Comparison of ENCODE assay signal across 8 cellular contexts in genomic region chr12:24948816-24949722, GRCh38. TPM values are rescaled to one million over a fixed set of nuclear protein-coding genes. Genes with fewer than 3 reads are reported as not detected.
A peak's percentile ranks its signal among the peaks of the same experiment; 100 is the strongest.
DNase-seq lines count a peak whose midpoint lies in the region; ATAC-seq and TF ChIP-seq lines count a peak whose summit lies in the region.

TSS of gene BCAT1 (minus strand) at chr12:24949101. CDS start at chr12:24948932, 169 bp downstream.

- H3K27ac Mint-ChIP-seq in mesothelial cell of epicardium: peak within 1 kb of the TSS; percentile 96
- H3K27ac Mint-ChIP-seq in stimulated activated naive B cell treated with anti-CD40 and anti-IgM and Interleukin-4, amounts not matched to agents 10 μg/mL and 1 μg/mL and 100 μg/mL, for 72 hours: peak within 1 kb of the TSS; percentile 97

- peak; percentile 32 for ATAC-seq in GM21619 (IDR thresholded peaks at IDR 0.05; ENCODE audit: unreplicated experiment)
- ATAC-seq in stimulated activated naive B cell treated with anti-CD40 and anti-IgM and Interleukin-4, amounts not matched to agents 10 μg/mL and 1 μg/mL and 100 μg/mL, for 72 hours (replicated peaks): peak; percentile 70 to 75

- H3K27me3 Mint-ChIP-seq in mesothelial cell of epicardium (ENCODE audit: low read depth): no peaks in the 10 kb centered on the region
- peaks cover 0 to 3% of the 10 kb centered on the region in 2 donors for H3K27me3 Mint-ChIP-seq in stimulated activated naive B cell treated with anti-CD40 and anti-IgM and Interleukin-4, amounts not matched to agents 10 μg/mL and 1 μg/mL and 100 μg/mL, for 72 hours

- H3K4me1 Mint-ChIP-seq in mesothelial cell of epicardium: peaks cover 75% of the 10 kb centered on the region
- peaks cover 40 to 64% of the 10 kb centered on the region in 2 donors for H3K4me1 Mint-ChIP-seq in stimulated activated naive B cell treated with anti-CD40 and anti-IgM and Interleukin-4, amounts not matched to agents 10 μg/mL and 1 μg/mL and 100 μg/mL, for 72 hours

- peak; percentile 50 for DNase-seq in DMS114 treated with DMSO at 0.1 percent for 48 hours (lab: John Stamatoyannopoulos, UW; ENCODE audit: unreplicated experiment)
- peak; percentile 81 for DNase-seq in LoVo (ENCODE audit: low spot score)
- DNase-seq in activated CD4-positive, alpha-beta T cell treated with anti-CD3 and anti-CD28 coated beads, Interleukin-2, amount 50 U/mL, for 4 hours: peak; percentile 8 to 18
- DNase-seq in epidermal melanocyte (ENCODE audit: insufficient read length, low spot score): peak; percentile 36
- peak; percentile 37 to 76 for DNase-seq in mesothelial cell of epicardium (ENCODE audit: low spot score in 2 of 2, unreplicated experiment in 2 of 2)
- DNase-seq in stimulated activated naive B cell treated with anti-CD40 and anti-IgM and Interleukin-4, amounts not matched to agents 10 μg/mL and 1 μg/mL and 100 μg/mL, for 72 hours: peak; percentile 49
- no peak for DNase-seq in NCI-H2171 (lab: John Stamatoyannopoulos, UW)

- H3K9me3 Mint-ChIP-seq in mesothelial cell of epicardium: no peaks in the 10 kb centered on the region
- H3K9me3 Mint-ChIP-seq in stimulated activated naive B cell treated with anti-CD40 and anti-IgM and Interleukin-4, amounts not matched to agents 10 μg/mL and 1 μg/mL and 100 μg/mL, for 72 hours: no peaks in the 10 kb centered on the region

- TF ChIP-seq CTCF in mesothelial cell of epicardium (IDR thresholded peaks at IDR 0.05; ENCODE audit: unreplicated experiment): no peak

- H3K4me3 Mint-ChIP-seq in mesothelial cell of epicardium: peak within 1 kb of the TSS; percentile 90
- H3K4me3 Mint-ChIP-seq in stimulated activated naive B cell treated with anti-CD40 and anti-IgM and Interleukin-4, amounts not matched to agents 10 μg/mL and 1 μg/mL and 100 μg/mL, for 72 hours: peak within 1 kb of the TSS; percentile 95 to 98

- peaks cover 7% of the 10 kb centered on the region for H3K36me3 Mint-ChIP-seq in mesothelial cell of epicardium
- peaks cover 5 to 12% of the 10 kb centered on the region in 2 donors for H3K36me3 Mint-ChIP-seq in stimulated activated naive B cell treated with anti-CD40 and anti-IgM and Interleukin-4, amounts not matched to agents 10 μg/mL and 1 μg/mL and 100 μg/mL, for 72 hours

RNA-seq across cellular contexts. Expression of gene BCAT1, which starts in this region (rescaled TPM):
- total RNA-seq in mesothelial cell of epicardium: 108 to 125 TPM (median 121 TPM) in 3 replicates
